16 cellular contexts compared by ENCODE assay signal in the genomic region with DNA sequence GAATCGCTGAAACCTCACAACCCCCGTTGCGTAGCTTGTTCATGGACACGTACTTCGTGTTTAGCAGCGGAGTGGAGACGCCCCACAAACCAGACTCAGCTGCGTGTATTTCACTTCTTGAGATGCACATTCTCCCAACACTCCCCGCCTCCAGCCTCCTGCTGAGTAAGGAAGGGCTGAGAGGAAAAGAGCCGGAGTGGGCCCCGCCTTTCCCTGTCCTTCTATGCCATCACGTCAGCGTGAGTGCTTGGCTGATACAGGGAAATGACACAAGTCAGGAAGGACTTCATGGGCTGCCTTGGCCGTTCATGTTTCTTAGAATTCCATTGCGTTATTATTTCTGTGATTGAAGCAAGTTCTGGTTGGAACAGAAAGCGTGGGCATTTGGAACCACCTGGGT.
A peak's percentile ranks its signal among the peaks of the same experiment; 100 is the strongest.
DNase-seq lines count a peak whose midpoint lies in the region; ATAC-seq and TF ChIP-seq lines count a peak whose summit lies in the region.
"Had no signal": no experiment of that assay in that cellular context is flagged by ENCODE, and none has a peak within 500 bp of the region (broad histone marks: within the 10 kb centered on the region; RNA-seq: fewer than 3 reads in every experiment).

No MANE protein-coding gene starts in this region.

- TF ChIP-seq RAD21 in neural cell (conservative IDR thresholded peaks at IDR 0.05): no peak

- no peaks in the 10 kb centered on the region for H3K36me3 Mint-ChIP-seq in glutamatergic neuron (ENCODE audit: unreplicated experiment)
- H3K36me3 Mint-ChIP-seq: naive thymus-derived CD4-positive, alpha-beta T cell had no signal

- no peak for ATAC-seq in HG03108 (IDR thresholded peaks at IDR 0.05; ENCODE audit: unreplicated experiment)
- ATAC-seq: activated CD8-positive, alpha-beta T cell treated with anti-CD3 and anti-CD28 coated beads for 36 hours; naive thymus-derived CD4-positive, alpha-beta T cell had no signal

- H3K27me3 ChIP-seq in neural cell (ENCODE audit: insufficient read depth, low read depth, low read length): no peaks in the 10 kb centered on the region
- H3K27me3 ChIP-seq: BE2C had no signal

- no peak for TF ChIP-seq EP300 in neural cell (conservative IDR thresholded peaks at IDR 0.05; ENCODE audit: poor library complexity, severe bottlenecking)

- H3K9me3 Mint-ChIP-seq in glutamatergic neuron (ENCODE audit: unreplicated experiment): no peaks in the 10 kb centered on the region
- H3K9me3 Mint-ChIP-seq: activated CD8-positive, alpha-beta T cell treated with anti-CD3 and anti-CD28 coated beads for 36 hours; naive thymus-derived CD4-positive, alpha-beta T cell had no signal

- TF ChIP-seq CTCF in neural cell (IDR thresholded peaks at IDR 0.05; ENCODE audit: poor library complexity, severe bottlenecking) (no peak), glutamatergic neuron (IDR thresholded peaks at IDR 0.05; ENCODE audit: partially characterized antibody, unreplicated experiment) (no peak)

- DNase-seq in EH (ENCODE audit: low read depth): peak; percentile 69
- DNase-seq in HT1080 (ENCODE audit: low read depth): peak; percentile 46
- peak; percentile 56 for DNase-seq in ecto neural progenitor cell (ENCODE audit: low spot score)
- DNase-seq in glutamatergic neuron: no peak
- DNase-seq in NCI-H524 treated with DMSO at 0.1 percent for 48 hours (lab: John Stamatoyannopoulos, UW): no peak
- no peak for DNase-seq in NCI-H345 treated with DMSO at 0.1 percent for 48 hours (lab: John Stamatoyannopoulos, UW; ENCODE audit: unreplicated experiment)
- DNase-seq: activated CD8-positive, alpha-beta T cell treated with anti-CD3 and anti-CD28 coated beads for 36 hours; DMS 273 treated with DMSO at 0.1 percent for 48 hours; naive thymus-derived CD4-positive, alpha-beta T cell; NCI-H1694 treated with DMSO at 0.1 percent for 48 hours; NCI-H82; substantia nigra had no signal

- no peaks in the 10 kb centered on the region for H4K20me1 ChIP-seq in neural cell (ENCODE audit: insufficient read depth)

- H3K27ac Mint-ChIP-seq in glutamatergic neuron (ENCODE audit: unreplicated experiment): no peak overlapping the region
- H3K27ac Mint-ChIP-seq: activated CD8-positive, alpha-beta T cell treated with anti-CD3 and anti-CD28 coated beads for 36 hours; naive thymus-derived CD4-positive, alpha-beta T cell had no signal

- no peak overlapping the region for H2AFZ ChIP-seq in neural cell (ENCODE audit: low read depth, low read length)

- no peaks in the 10 kb centered on the region for H3F3A ChIP-seq in neural cell (ENCODE audit: insufficient read depth, low read length, poor library complexity, severe bottlenecking)

- no peak overlapping the region for H3K27ac ChIP-seq in neural cell (ENCODE audit: low read length)
- H3K27ac ChIP-seq: prostate gland had no signal

- no peaks in the 10 kb centered on the region for H3K79me2 ChIP-seq in neural cell (replicated peaks; ENCODE audit: insufficient read depth, low read length)

- no peak overlapping the region for H3K4me3 Mint-ChIP-seq in glutamatergic neuron (ENCODE audit: unreplicated experiment)
- H3K4me3 Mint-ChIP-seq: activated CD8-positive, alpha-beta T cell treated with anti-CD3 and anti-CD28 coated beads for 36 hours; naive thymus-derived CD4-positive, alpha-beta T cell had no signal

- no peaks in the 10 kb centered on the region for H3K36me3 ChIP-seq in neural cell (ENCODE audit: insufficient read depth, low read length)
- H3K36me3 ChIP-seq: BE2C, prostate gland had no signal

- H3K4me1 Mint-ChIP-seq in glutamatergic neuron (ENCODE audit: low read depth, unreplicated experiment): no peaks in the 10 kb centered on the region
- H3K4me1 Mint-ChIP-seq: naive thymus-derived CD4-positive, alpha-beta T cell had no signal

- no peaks in the 10 kb centered on the region for H3K9me2 ChIP-seq in neural cell (ENCODE audit: insufficient read depth, low read length)

- no peak overlapping the region for H3K9ac ChIP-seq in neural cell (ENCODE audit: low read length)

- H3K4me3 ChIP-seq in neural cell (ENCODE audit: low read length): no peak overlapping the region
- H3K4me3 ChIP-seq: prostate gland had no signal

- H3K4me2 ChIP-seq in neural cell (ENCODE audit: low read length): no peak overlapping the region

- no peaks in the 10 kb centered on the region for H3K9me3 ChIP-seq in neural cell (ENCODE audit: low read length)
- H3K9me3 ChIP-seq: BE2C, prostate gland had no signal

- H3K27me3 Mint-ChIP-seq in glutamatergic neuron (ENCODE audit: unreplicated experiment): peaks cover 3% of the 10 kb centered on the region

TF ChIP-seq in neural cell, 6 proteins besides CTCF, POLR2A, EP300 and RAD21:
- TF ChIP-seq POLR2AphosphoS5 (IDR thresholded peaks at IDR 0.05): peak; percentile 23
- TF ChIP-seq SMC3 (conservative IDR thresholded peaks at IDR 0.05; ENCODE audit: poor library complexity): no peak
- no peak for TF ChIP-seq EZH2 (IDR thresholded peaks at IDR 0.05; ENCODE audit: borderline replicate concordance, insufficient read depth, low read length, poor library complexity, severe bottlenecking)
- TF ChIP-seq REST (IDR thresholded peaks at IDR 0.05; ENCODE audit: borderline replicate concordance): no peak
- no peak for TF ChIP-seq TAF1 (IDR thresholded peaks at IDR 0.05; ENCODE audit: low read depth)
- TF ChIP-seq MXI1 (conservative IDR thresholded peaks at IDR 0.05; ENCODE audit: poor library complexity, severe bottlenecking): no peak
TF ChIP-seq in neural cell: peak in this region for 1.

Comparison
In these comparisons a context has a peak if more than half of its experiments do, and no peak if none do; other contexts are left out.
1. DNase-seq: peak in EH (single experiment), HT1080 (single experiment) and ecto neural progenitor cell (single experiment); none in glutamatergic neuron (single experiment), NCI-H524 treated with DMSO at 0.1 percent for 48 hours (single experiment) and NCI-H345 treated with DMSO at 0.1 percent for 48 hours (single experiment).